Comparison of ENCODE assay signal across 2 cellular contexts in the genomic region with DNA sequence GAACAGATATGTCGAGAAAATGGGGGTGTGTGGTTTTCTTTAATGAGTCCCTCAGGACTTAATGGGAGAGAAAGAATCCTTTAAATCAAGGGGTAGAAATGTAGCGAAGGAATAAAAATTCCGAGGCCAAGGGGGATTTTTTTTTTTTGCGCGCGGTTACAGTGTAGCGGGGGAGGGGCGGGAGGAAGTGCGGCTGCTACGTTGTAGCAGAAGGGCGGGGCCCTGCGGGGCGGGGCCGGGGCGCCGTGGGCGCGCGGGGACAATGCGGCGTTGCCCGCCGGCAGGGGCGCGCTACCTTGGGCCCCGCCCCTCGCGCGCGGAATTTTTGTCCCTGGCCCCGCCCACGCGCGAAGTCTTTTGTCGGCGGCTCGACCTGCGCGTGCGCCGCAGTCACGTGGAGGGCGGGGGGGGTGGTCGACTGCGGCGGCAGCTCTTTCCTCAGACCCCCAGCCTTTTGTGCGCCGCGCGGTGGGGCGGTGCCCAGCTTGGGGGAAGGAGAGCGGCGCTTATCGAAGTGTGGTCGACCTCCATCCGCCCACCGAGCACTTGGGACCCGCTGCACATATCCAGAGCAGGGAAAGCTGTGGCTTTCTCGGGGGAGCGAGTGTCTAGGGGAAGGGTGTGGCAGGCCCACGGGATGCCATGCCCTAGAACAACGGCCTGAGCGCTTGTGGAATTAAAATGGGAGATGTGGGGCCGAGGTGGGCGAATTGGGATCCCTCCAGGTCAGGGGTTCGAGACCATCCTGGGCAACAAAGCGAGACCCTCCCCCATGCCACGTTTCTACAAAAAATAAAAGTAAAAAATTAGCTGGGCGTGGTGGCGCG.
TF ChIP-seq lines count a peak whose summit lies in the region.

No MANE protein-coding gene starts in this region.

TF ChIP-seq in HCT116, 20 proteins besides CTCF, POLR2A, EP300 and RAD21:
- TF ChIP-seq POLR2AphosphoS5 (IDR thresholded peaks at IDR 0.05; ENCODE audit: low read depth, low read length): peak; percentile 83
- TF ChIP-seq TCF7L2 (IDR thresholded peaks at IDR 0.05; ENCODE audit: borderline replicate concordance, extremely low read depth, insufficient read depth, insufficient read length): peak; percentile 89
- no peak for TF ChIP-seq SIN3A (IDR thresholded peaks at IDR 0.05; ENCODE audit: low read depth)

TF ChIP-seq in GM12878, 131 proteins besides CTCF, POLR2A, EP300 and RAD21 (continues in another document):
- peak; percentile 1 for TF ChIP-seq PBX3 (IDR thresholded peaks at IDR 0.05; ENCODE audit: insufficient replicate concordance, low read depth, low read length)
- TF ChIP-seq IKZF1 (conservative IDR thresholded peaks at IDR 0.05): peak; percentile 47
- TF ChIP-seq ESRRA (IDR thresholded peaks at IDR 0.05; ENCODE audit: low read length): 0 out of 2 replicates have a peak, but pooled peaks have one; percentile 33
- TF ChIP-seq, protein P1, sequence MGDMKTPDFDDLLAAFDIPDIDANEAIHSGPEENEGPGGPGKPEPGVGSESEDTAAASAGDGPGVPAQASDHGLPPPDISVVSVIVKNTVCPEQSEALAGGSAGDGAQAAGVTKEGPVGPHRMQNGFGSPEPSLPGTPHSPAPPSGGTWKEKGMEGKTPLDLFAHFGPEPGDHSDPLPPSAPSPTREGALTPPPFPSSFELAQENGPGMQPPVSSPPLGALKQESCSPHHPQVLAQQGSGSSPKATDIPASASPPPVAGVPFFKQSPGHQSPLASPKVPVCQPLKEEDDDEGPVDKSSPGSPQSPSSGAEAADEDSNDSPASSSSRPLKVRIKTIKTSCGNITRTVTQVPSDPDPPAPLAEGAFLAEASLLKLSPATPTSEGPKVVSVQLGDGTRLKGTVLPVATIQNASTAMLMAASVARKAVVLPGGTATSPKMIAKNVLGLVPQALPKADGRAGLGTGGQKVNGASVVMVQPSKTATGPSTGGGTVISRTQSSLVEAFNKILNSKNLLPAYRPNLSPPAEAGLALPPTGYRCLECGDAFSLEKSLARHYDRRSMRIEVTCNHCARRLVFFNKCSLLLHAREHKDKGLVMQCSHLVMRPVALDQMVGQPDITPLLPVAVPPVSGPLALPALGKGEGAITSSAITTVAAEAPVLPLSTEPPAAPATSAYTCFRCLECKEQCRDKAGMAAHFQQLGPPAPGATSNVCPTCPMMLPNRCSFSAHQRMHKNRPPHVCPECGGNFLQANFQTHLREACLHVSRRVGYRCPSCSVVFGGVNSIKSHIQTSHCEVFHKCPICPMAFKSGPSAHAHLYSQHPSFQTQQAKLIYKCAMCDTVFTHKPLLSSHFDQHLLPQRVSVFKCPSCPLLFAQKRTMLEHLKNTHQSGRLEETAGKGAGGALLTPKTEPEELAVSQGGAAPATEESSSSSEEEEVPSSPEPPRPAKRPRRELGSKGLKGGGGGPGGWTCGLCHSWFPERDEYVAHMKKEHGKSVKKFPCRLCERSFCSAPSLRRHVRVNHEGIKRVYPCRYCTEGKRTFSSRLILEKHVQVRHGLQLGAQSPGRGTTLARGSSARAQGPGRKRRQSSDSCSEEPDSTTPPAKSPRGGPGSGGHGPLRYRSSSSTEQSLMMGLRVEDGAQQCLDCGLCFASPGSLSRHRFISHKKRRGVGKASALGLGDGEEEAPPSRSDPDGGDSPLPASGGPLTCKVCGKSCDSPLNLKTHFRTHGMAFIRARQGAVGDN (IDR thresholded peaks at IDR 0.05): 0 out of 2 replicates have a peak, but pooled peaks have one; percentile 51
- TF ChIP-seq EED (IDR thresholded peaks at IDR 0.05; ENCODE audit: low read depth): no peak
- no peak for TF ChIP-seq ZNF217 (IDR thresholded peaks at IDR 0.05)
- 0 out of 2 replicates have a peak, but pooled peaks have one; percentile 29 for TF ChIP-seq CHD1 (IDR thresholded peaks at IDR 0.05; ENCODE audit: low read depth, low read length)
- TF ChIP-seq LARP7 (IDR thresholded peaks at IDR 0.05): peak; percentile 87
- TF ChIP-seq SKIL (IDR thresholded peaks at IDR 0.05; ENCODE audit: low read depth, poor library complexity, severe bottlenecking): no peak
- TF ChIP-seq PKNOX1 (IDR thresholded peaks at IDR 0.05): no peak
- peak; percentile 62 for TF ChIP-seq SP1 (IDR thresholded peaks at IDR 0.05; ENCODE audit: low read depth, low read length)
- TF ChIP-seq, protein P2, sequence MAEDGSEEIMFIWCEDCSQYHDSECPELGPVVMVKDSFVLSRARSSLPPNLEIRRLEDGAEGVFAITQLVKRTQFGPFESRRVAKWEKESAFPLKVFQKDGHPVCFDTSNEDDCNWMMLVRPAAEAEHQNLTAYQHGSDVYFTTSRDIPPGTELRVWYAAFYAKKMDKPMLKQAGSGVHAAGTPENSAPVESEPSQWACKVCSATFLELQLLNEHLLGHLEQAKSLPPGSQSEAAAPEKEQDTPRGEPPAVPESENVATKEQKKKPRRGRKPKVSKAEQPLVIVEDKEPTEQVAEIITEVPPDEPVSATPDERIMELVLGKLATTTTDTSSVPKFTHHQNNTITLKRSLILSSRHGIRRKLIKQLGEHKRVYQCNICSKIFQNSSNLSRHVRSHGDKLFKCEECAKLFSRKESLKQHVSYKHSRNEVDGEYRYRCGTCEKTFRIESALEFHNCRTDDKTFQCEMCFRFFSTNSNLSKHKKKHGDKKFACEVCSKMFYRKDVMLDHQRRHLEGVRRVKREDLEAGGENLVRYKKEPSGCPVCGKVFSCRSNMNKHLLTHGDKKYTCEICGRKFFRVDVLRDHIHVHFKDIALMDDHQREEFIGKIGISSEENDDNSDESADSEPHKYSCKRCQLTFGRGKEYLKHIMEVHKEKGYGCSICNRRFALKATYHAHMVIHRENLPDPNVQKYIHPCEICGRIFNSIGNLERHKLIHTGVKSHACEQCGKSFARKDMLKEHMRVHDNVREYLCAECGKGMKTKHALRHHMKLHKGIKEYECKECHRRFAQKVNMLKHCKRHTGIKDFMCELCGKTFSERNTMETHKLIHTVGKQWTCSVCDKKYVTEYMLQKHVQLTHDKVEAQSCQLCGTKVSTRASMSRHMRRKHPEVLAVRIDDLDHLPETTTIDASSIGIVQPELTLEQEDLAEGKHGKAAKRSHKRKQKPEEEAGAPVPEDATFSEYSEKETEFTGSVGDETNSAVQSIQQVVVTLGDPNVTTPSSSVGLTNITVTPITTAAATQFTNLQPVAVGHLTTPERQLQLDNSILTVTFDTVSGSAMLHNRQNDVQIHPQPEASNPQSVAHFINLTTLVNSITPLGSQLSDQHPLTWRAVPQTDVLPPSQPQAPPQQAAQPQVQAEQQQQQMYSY (CRISPR knock-in tag; IDR thresholded peaks at IDR 0.05): peak; percentile 40; the same call in 1 of the 2 replicates
- TF ChIP-seq RELA (IDR thresholded peaks at IDR 0.05; ENCODE audit: borderline replicate concordance, partially characterized antibody): peak; percentile 45
- TF ChIP-seq, protein P3, sequence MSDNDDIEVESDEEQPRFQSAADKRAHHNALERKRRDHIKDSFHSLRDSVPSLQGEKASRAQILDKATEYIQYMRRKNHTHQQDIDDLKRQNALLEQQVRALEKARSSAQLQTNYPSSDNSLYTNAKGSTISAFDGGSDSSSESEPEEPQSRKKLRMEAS (IDR thresholded peaks at IDR 0.05; ENCODE audit: low read depth, low read length): peak; percentile 97
- TF ChIP-seq SPI1 (IDR thresholded peaks at IDR 0.05; ENCODE audit: borderline replicate concordance, insufficient read depth, low read depth, low read length): peak; percentile 49; the same call in 1 of the 2 replicates
- TF ChIP-seq, protein P4, sequence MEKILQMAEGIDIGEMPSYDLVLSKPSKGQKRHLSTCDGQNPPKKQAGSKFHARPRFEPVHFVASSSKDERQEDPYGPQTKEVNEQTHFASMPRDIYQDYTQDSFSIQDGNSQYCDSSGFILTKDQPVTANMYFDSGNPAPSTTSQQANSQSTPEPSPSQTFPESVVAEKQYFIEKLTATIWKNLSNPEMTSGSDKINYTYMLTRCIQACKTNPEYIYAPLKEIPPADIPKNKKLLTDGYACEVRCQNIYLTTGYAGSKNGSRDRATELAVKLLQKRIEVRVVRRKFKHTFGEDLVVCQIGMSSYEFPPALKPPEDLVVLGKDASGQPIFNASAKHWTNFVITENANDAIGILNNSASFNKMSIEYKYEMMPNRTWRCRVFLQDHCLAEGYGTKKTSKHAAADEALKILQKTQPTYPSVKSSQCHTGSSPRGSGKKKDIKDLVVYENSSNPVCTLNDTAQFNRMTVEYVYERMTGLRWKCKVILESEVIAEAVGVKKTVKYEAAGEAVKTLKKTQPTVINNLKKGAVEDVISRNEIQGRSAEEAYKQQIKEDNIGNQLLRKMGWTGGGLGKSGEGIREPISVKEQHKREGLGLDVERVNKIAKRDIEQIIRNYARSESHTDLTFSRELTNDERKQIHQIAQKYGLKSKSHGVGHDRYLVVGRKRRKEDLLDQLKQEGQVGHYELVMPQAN (conservative IDR thresholded peaks at IDR 0.05): peak; percentile 81
- peak; percentile 87 for TF ChIP-seq CHD2 (IDR thresholded peaks at IDR 0.05; ENCODE audit: borderline replicate concordance, low read depth, low read length)
- no peak for TF ChIP-seq STAT3 (IDR thresholded peaks at IDR 0.05; ENCODE audit: low read depth, low read length)
- TF ChIP-seq, protein P5, sequence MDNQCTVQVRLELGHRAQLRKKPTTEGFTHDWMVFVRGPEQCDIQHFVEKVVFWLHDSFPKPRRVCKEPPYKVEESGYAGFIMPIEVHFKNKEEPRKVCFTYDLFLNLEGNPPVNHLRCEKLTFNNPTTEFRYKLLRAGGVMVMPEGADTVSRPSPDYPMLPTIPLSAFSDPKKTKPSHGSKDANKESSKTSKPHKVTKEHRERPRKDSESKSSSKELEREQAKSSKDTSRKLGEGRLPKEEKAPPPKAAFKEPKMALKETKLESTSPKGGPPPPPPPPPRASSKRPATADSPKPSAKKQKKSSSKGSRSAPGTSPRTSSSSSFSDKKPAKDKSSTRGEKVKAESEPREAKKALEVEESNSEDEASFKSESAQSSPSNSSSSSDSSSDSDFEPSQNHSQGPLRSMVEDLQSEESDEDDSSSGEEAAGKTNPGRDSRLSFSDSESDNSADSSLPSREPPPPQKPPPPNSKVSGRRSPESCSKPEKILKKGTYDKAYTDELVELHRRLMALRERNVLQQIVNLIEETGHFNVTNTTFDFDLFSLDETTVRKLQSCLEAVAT (IDR thresholded peaks at IDR 0.05): 0 out of 2 replicates have a peak, but pooled peaks have one; percentile 16
- peak; percentile 66 for TF ChIP-seq POLR2AphosphoS5 (IDR thresholded peaks at IDR 0.05; ENCODE audit: low read length)
- TF ChIP-seq TAF1 (IDR thresholded peaks at IDR 0.05; ENCODE audit: borderline replicate concordance, low read depth, low read length): peak; percentile 71
- 0 out of 2 replicates have a peak, but pooled peaks have one; percentile 49 for TF ChIP-seq NBN (IDR thresholded peaks at IDR 0.05)
- TF ChIP-seq POU2F2 (IDR thresholded peaks at IDR 0.05; ENCODE audit: borderline replicate concordance, low read depth, low read length): peak; percentile 63; the same call in 1 of the 3 replicates
- peak; percentile 68 for TF ChIP-seq E2F8 (IDR thresholded peaks at IDR 0.05; ENCODE audit: low read depth, partially characterized antibody)
- TF ChIP-seq, protein P6, sequence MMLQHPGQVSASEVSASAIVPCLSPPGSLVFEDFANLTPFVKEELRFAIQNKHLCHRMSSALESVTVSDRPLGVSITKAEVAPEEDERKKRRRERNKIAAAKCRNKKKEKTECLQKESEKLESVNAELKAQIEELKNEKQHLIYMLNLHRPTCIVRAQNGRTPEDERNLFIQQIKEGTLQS (IDR thresholded peaks at IDR 0.05; ENCODE audit: borderline replicate concordance, extremely low read depth, low read depth, low read length): peak; percentile 96
